ENCODE assay signal across 27 cellular contexts in genomic region chr21:15250384-15250783, GRCh38.
DNase-seq lines count a peak whose midpoint lies in the region; ATAC-seq, FAIRE-seq and TF ChIP-seq lines count a peak whose summit lies in the region.
"Had no signal": no experiment of that assay in that cellular context is flagged by ENCODE, and none has a peak within 500 bp of the region (broad histone marks: within the 10 kb centered on the region; RNA-seq: fewer than 3 reads in every experiment).

No MANE protein-coding gene starts in this region.

- H3K36me3 ChIP-seq in breast epithelium (no peaks in the 10 kb centered on the region), astrocyte (ENCODE audit: insufficient read depth, low read length) (no peaks in the 10 kb centered on the region)
- H3K36me3 ChIP-seq: adrenal gland, BE2C, Peyer's patch, stomach, transverse colon had no signal

- H3K9me3 ChIP-seq in breast epithelium (no peaks in the 10 kb centered on the region), astrocyte (ENCODE audit: insufficient read depth, low read depth, low read length) (no peaks in the 10 kb centered on the region)
- H3K9me3 ChIP-seq: adrenal gland, BE2C, Peyer's patch, stomach, transverse colon had no signal

- H4K20me1 ChIP-seq in astrocyte (ENCODE audit: insufficient read depth, low read length) = no peaks in the 10 kb centered on the region

- H3K79me2 ChIP-seq in astrocyte (ENCODE audit: insufficient read depth, low read length) = no peaks in the 10 kb centered on the region

- no peaks in the 10 kb centered on the region for H3K4me1 ChIP-seq in breast epithelium
- H3K4me1 ChIP-seq in astrocyte (ENCODE audit: insufficient read depth, low read length) = peaks cover 19% of the 10 kb centered on the region
- H3K4me1 ChIP-seq in foreskin keratinocyte = peaks cover 35% of the 10 kb centered on the region
- H3K4me1 ChIP-seq: adrenal gland, BE2C, Peyer's patch, stomach, transverse colon had no signal

- H3K27ac Mint-ChIP-seq in MCF 10A (ENCODE audit: low read depth, unreplicated experiment) = no peak overlapping the region
- H3K27ac Mint-ChIP-seq in astrocyte (ENCODE audit: unreplicated experiment) = no peak overlapping the region
- H3K27ac Mint-ChIP-seq: activated CD8-positive, alpha-beta T cell treated with anti-CD3 and anti-CD28 coated beads for 36 hours; natural killer cell had no signal

- H3K4me3 Mint-ChIP-seq in MCF 10A (ENCODE audit: unreplicated experiment) (no peak overlapping the region), astrocyte (ENCODE audit: unreplicated experiment) (no peak overlapping the region)
- H3K4me3 Mint-ChIP-seq: activated CD8-positive, alpha-beta T cell treated with anti-CD3 and anti-CD28 coated beads for 36 hours; central memory CD8-positive, alpha-beta T cell; natural killer cell had no signal

- TF ChIP-seq CTCF in MCF 10A (IDR thresholded peaks at IDR 0.05; ENCODE audit: unreplicated experiment) (no peak), breast epithelium (IDR thresholded peaks at IDR 0.05) (no peak), astrocyte (IDR thresholded peaks at IDR 0.05; ENCODE audit: insufficient read depth, low read depth, low read length) (no peak), foreskin keratinocyte (conservative IDR thresholded peaks at IDR 0.05) (no peak)

- H3K27me3 Mint-ChIP-seq in MCF 10A (ENCODE audit: insufficient read depth, unreplicated experiment) = no peaks in the 10 kb centered on the region
- no peaks in the 10 kb centered on the region for H3K27me3 Mint-ChIP-seq in astrocyte (ENCODE audit: low read depth, unreplicated experiment)

- DNase-seq in MCF 10A (ENCODE audit: unreplicated experiment) = peak; percentile 11
- DNase-seq in breast epithelium (ENCODE audit: low spot score in 2 of 2) = no peak
- DNase-seq in astrocyte (ENCODE audit: low read depth) = peak; percentile 68
- DNase-seq in foreskin keratinocyte = peak; percentile 56 to 81
- DNase-seq in OCI-M1 (lab: John Stamatoyannopoulos, UW) = no peak
- DNase-seq in COLO829 (ENCODE audit: low spot score) = no peak
- DNase-seq in activated T-cell treated with anti-CD3 and anti-CD28 coated beads, Interleukin-2, amount 50 U/mL, for 1 hour = no peak
- DNase-seq: 8988T; activated CD8-positive, alpha-beta T cell treated with anti-CD3 and anti-CD28 coated beads for 36 hours; activated gamma-delta T cell treated with Interleukin-2 at 50 U/mL for 16 hours; adrenal gland; BE2C; COR-L47; dorsolateral prefrontal cortex; KG1; MV-4-11; natural killer cell; NCI-H510A treated with DMSO at 0.1 percent for 48 hours; Peyer's patch; stomach; T1000; transverse colon had no signal

- H3K4me3 ChIP-seq in breast epithelium (no peak overlapping the region), astrocyte (ENCODE audit: insufficient read depth, low read depth, low read length) (no peak overlapping the region)
- H3K4me3 ChIP-seq: adrenal gland, dorsolateral prefrontal cortex, Peyer's patch, stomach, transverse colon had no signal

- ATAC-seq in foreskin keratinocyte (peak; percentile 91), GM18498 (IDR thresholded peaks at IDR 0.05; ENCODE audit: unreplicated experiment) (no peak)
- ATAC-seq: activated CD4-positive, CD25-positive, alpha-beta regulatory T cell treated with anti-CD3 and anti-CD28 coated beads, Interleukin-2, amount 50 U/mL, for 24 hours; activated CD8-positive, alpha-beta T cell treated with anti-CD3 and anti-CD28 coated beads for 36 hours; natural killer cell; SK-N-SH treated with all-trans-retinoic acid at 6 μM for 48 hours had no signal

- CTCF ChIA-PET in MCF 10A (lab: Yijun Ruan, JAX) = interaction anchor here (1.4 kb wide), 2 partner anchors 9 to 233 kb away, joined by 3 to 4 read pairs; no protein-coding TSS in a partner anchor

- H3K27ac ChIP-seq in breast epithelium (no peak overlapping the region), astrocyte (ENCODE audit: low read depth, low read length) (peak overlapping the region; percentile 23), foreskin keratinocyte (peak overlapping the region; percentile 59)
- H3K27ac ChIP-seq: adrenal gland, dorsolateral prefrontal cortex, Peyer's patch, stomach, transverse colon had no signal

- intact Hi-C loops in MCF 10A (cut with micrococcal nuclease) = no loop called here
- intact Hi-C loops in breast epithelium (cut with DNase I; ENCODE audit: low total_unique reads) = no loop called here

- H3K27me3 ChIP-seq in breast epithelium = no peaks in the 10 kb centered on the region
- H3K27me3 ChIP-seq in astrocyte (ENCODE audit: insufficient read depth, low read length) = no peaks in the 10 kb centered on the region
- no peaks in the 10 kb centered on the region for H3K27me3 ChIP-seq in foreskin keratinocyte
- H3K27me3 ChIP-seq: adrenal gland, BE2C, Peyer's patch, stomach, transverse colon had no signal

- no TSS peak for BruUV-seq in MCF 10A (replicated peaks; lab: Mats Ljungman, UMichigan)

- no peak overlapping the region for H2AFZ ChIP-seq in astrocyte (ENCODE audit: low read depth, low read length)

- POLR2A ChIA-PET in MCF 10A (lab: Yijun Ruan, JAX) = no interaction called here

- no peak for TF ChIP-seq POLR2A in breast epithelium (IDR thresholded peaks at IDR 0.05)

- H3K9me3 Mint-ChIP-seq in MCF 10A (ENCODE audit: unreplicated experiment) (no peaks in the 10 kb centered on the region), astrocyte (ENCODE audit: unreplicated experiment) (peaks cover 3% of the 10 kb centered on the region)
- H3K9me3 Mint-ChIP-seq: activated CD8-positive, alpha-beta T cell treated with anti-CD3 and anti-CD28 coated beads for 36 hours; central memory CD8-positive, alpha-beta T cell; natural killer cell had no signal

- FAIRE-seq in astrocyte (lab: Jason Lieb, UNC) = no peak
- FAIRE-seq: H1 had no signal

- H3K9ac ChIP-seq in astrocyte (ENCODE audit: low read length) = no peak overlapping the region

- H3K36me3 Mint-ChIP-seq in MCF 10A (ENCODE audit: insufficient read depth, unreplicated experiment) (no peaks in the 10 kb centered on the region), astrocyte (ENCODE audit: low read depth, unreplicated experiment) (no peaks in the 10 kb centered on the region)
- H3K36me3 Mint-ChIP-seq: natural killer cell had no signal

- H3K4me1 Mint-ChIP-seq in MCF 10A (ENCODE audit: insufficient read depth, unreplicated experiment) = peaks cover 15% of the 10 kb centered on the region
- peaks cover 28% of the 10 kb centered on the region for H3K4me1 Mint-ChIP-seq in astrocyte (ENCODE audit: low read depth, unreplicated experiment)
- H3K4me1 Mint-ChIP-seq: central memory CD8-positive, alpha-beta T cell; natural killer cell had no signal

- peak overlapping the region; percentile 47 for H3K4me2 ChIP-seq in astrocyte (ENCODE audit: low read length)

Comparison
In these comparisons a context has a peak if more than half of its experiments do, and no peak if none do; other contexts are left out.
1. DNase-seq: peak in MCF 10A (single experiment), astrocyte (single experiment) and foreskin keratinocyte (2 of 2); none in breast epithelium (0 of 2), OCI-M1 (single experiment), COLO829 (single experiment) and activated T-cell treated with anti-CD3 and anti-CD28 coated beads, Interleukin-2, amount 50 U/mL, for 1 hour (single experiment).
2. H3K27ac ChIP-seq: peak in astrocyte (single experiment) and foreskin keratinocyte (single experiment); none in breast epithelium (0 of 2).